In the genomic region with DNA sequence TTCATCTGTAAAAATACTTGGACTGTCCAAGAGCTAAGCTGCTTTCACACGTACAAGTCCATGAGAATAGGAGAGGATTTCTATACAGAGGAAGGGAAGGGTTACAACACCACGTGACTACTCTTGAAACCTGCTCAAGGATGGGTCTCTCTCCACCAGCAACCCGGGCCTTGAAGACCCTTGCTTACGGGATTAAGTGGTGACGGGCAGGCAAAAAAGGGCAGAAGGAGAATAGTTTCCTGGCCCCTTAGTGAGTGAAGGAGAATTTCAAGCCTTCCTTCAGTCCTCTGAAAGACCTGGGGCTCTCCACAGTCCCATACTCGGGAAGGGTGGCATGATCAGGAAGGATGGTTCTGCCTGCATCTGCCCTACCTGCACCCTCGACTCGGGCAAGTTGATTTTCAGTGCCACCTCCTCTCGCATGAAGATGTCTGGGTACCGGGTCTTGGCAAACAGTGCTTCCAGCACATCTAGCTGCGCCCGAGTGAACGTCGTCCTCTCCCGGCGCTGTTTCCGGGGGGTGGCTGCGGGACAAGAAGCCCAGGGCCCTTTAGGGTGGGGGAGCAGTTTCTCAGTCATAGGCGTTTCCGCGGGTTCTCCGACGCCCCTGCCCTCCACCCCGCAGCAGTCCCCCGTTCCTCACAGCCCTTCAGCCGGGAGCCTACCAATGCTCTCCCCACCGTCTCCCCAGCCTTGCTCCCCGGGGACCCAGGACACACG, we compare ENCODE assay signal across 17 cellular contexts. TPM values are rescaled to one million over a fixed set of nuclear protein-coding genes. Genes with fewer than 3 reads are reported as not detected.
A peak's percentile ranks its signal among the peaks of the same experiment; 100 is the strongest.
DNase-seq lines count a peak whose midpoint lies in the region; TF ChIP-seq lines count a peak whose summit lies in the region.
"Had no signal": no experiment of that assay in that cellular context is flagged by ENCODE, and none has a peak within 500 bp of the region (broad histone marks: within the 10 kb centered on the region; RNA-seq: fewer than 3 reads in every experiment).

No MANE protein-coding gene starts in this region.

- no TSS peak for BruUV-seq in A673 (replicated peaks; lab: Mats Ljungman, UMichigan)

- H3K27me3 Mint-ChIP-seq in endodermal cell (ENCODE audit: insufficient read depth): peaks cover 2% of the 10 kb centered on the region

- no peak overlapping the region for H2BK15ac ChIP-seq in mesendoderm (replicated peaks; ENCODE audit: low read depth)

- H3K36me3 Mint-ChIP-seq in endodermal cell (ENCODE audit: low read depth): peaks cover 74% of the 10 kb centered on the region

- peak overlapping the region; percentile 16 for H2BK5ac ChIP-seq in mesendoderm (ENCODE audit: low read length)

- H3K4me3 Mint-ChIP-seq in endodermal cell: peak overlapping the region; percentile 86

- H3K23ac ChIP-seq in mesendoderm (ENCODE audit: low read length): no peak overlapping the region

- H3K9me3 ChIP-seq in A673 (ENCODE audit: low read depth, low read length, poor library complexity, severe bottlenecking) (no peaks in the 10 kb centered on the region), HUES48 (ENCODE audit: control insufficient read depth, insufficient read depth, low read length) (no peaks in the 10 kb centered on the region), endodermal cell (ENCODE audit: control insufficient read depth, low read length) (no peaks in the 10 kb centered on the region)

- 3 to 4% methylated on average over 12 to 29 of the region's 29 CpGs for WGBS in endodermal cell (ENCODE audit: insufficient coverage in 1 of 2, insufficient read length in 1 of 2), 2 experiments
- no CpG with 5 or more reads among the region's 29 CpGs for WGBS in mesendoderm (ENCODE audit: extremely low coverage, insufficient coverage, low lambda C conversion rate)

- no peak overlapping the region for H4K5ac ChIP-seq in mesendoderm (ENCODE audit: low read length)

- peak overlapping the region; percentile 71 for H3K4me3 ChIP-seq in A673 (ENCODE audit: low read depth, low read length, poor library complexity, severe bottlenecking)
- H3K4me3 ChIP-seq in HUES48 (ENCODE audit: low read depth, low read length): peak overlapping the region; percentile 93
- peak overlapping the region; percentile 90 for H3K4me3 ChIP-seq in endodermal cell (ENCODE audit: low read length)
- H3K4me3 ChIP-seq in mesendoderm (ENCODE audit: low read length): peak overlapping the region; percentile 88
- H3K4me3 ChIP-seq: GM12878 had no signal

- no peak overlapping the region for H2BK120ac ChIP-seq in mesendoderm (ENCODE audit: low read depth, low read length)

- H3K4ac ChIP-seq in mesendoderm (ENCODE audit: low read depth, low read length): no peak overlapping the region

- peaks cover 25% of the 10 kb centered on the region for H3K4me1 ChIP-seq in A673 (ENCODE audit: insufficient read depth, low read length, poor library complexity, severe bottlenecking)
- peaks cover 69% of the 10 kb centered on the region for H3K4me1 ChIP-seq in HUES48 (ENCODE audit: control insufficient read depth, insufficient read depth, low read length)
- H3K4me1 ChIP-seq in endodermal cell (ENCODE audit: control insufficient read depth, insufficient read depth, low read length): no peaks in the 10 kb centered on the region
- peaks cover 13% of the 10 kb centered on the region for H3K4me1 ChIP-seq in mesendoderm (ENCODE audit: control insufficient read depth, low read depth, low read length)

- H3K36me3 ChIP-seq in A673 (ENCODE audit: insufficient read depth, low read length, poor library complexity, severe bottlenecking): peaks cover 97% of the 10 kb centered on the region
- peaks cover 42% of the 10 kb centered on the region for H3K36me3 ChIP-seq in HUES48 (ENCODE audit: control insufficient read depth, insufficient read depth, low read length)
- peaks cover 89% of the 10 kb centered on the region for H3K36me3 ChIP-seq in endodermal cell (ENCODE audit: control insufficient read depth, insufficient read depth, low read length)
- peaks cover 12% of the 10 kb centered on the region for H3K36me3 ChIP-seq in mesendoderm (ENCODE audit: control insufficient read depth, insufficient read depth, low read length)

- peak overlapping the region; percentile 97 for H3K56ac ChIP-seq in mesendoderm (ENCODE audit: low read length)

- peak overlapping the region; percentile 63 for H3K4me2 ChIP-seq in mesendoderm (ENCODE audit: low read length)

- H3K4me1 Mint-ChIP-seq in endodermal cell: peaks cover 48% of the 10 kb centered on the region

- intact Hi-C loops in A673 (cut with micrococcal nuclease; ENCODE audit: unreplicated experiment): loop anchor here (10.0 kb wide), 1 partner anchor 139 kb away; no protein-coding TSS in a partner anchor

- H3K79me1 ChIP-seq in mesendoderm (ENCODE audit: low read length): peaks cover 15% of the 10 kb centered on the region

- POLR2A ChIA-PET in A673 (lab: Charles Lee; ENCODE audit: low non-redundant PET): no interaction called here

- H3K27me3 ChIP-seq in A673 (replicated peaks; ENCODE audit: insufficient read depth, low read depth, low read length, poor library complexity): no peaks in the 10 kb centered on the region
- peaks cover 78% of the 10 kb centered on the region for H3K27me3 ChIP-seq in HUES48 (ENCODE audit: control insufficient read depth, insufficient read depth, low read length)
- H3K27me3 ChIP-seq in endodermal cell (ENCODE audit: control insufficient read depth, insufficient read depth, low read length, poor library complexity, severe bottlenecking): peaks cover 10% of the 10 kb centered on the region
- H3K27me3 ChIP-seq in mesendoderm (ENCODE audit: insufficient read depth, low read length, poor library complexity): peaks cover 2% of the 10 kb centered on the region

- no peak overlapping the region for H4K8ac ChIP-seq in mesendoderm (ENCODE audit: low read depth, low read length)

- no peak for DNase-seq in A673 (ENCODE audit: low spot score)
- peak; percentile 54 for DNase-seq in endodermal cell
- DNase-seq in mesendoderm: no peak
- no peak for DNase-seq in NOMO-1 (lab: John Stamatoyannopoulos, UW; ENCODE audit: unreplicated experiment in 2 of 2)
- DNase-seq in NAMALWA (ENCODE audit: low spot score): no peak
- DNase-seq in NCI-H2227 (lab: John Stamatoyannopoulos, UW; ENCODE audit: unreplicated experiment): no peak
- DNase-seq in occipital lobe (lab: John Stamatoyannopoulos, UW): no peak
- DNase-seq: AML-193, NCI-H1436 treated with DMSO at 0.1 percent for 48 hours, NCI-H2081 treated with DMSO at 0.1 percent for 48 hours, NCI-H2227 treated with DMSO at 0.1 percent for 48 hours, NCI-H524 treated with DMSO at 0.1 percent for 48 hours had no signal

- peak overlapping the region; percentile 97 for H3K27ac Mint-ChIP-seq in endodermal cell

- H3K27ac ChIP-seq in A673 (ENCODE audit: low read depth, low read length, poor library complexity, severe bottlenecking) (peak overlapping the region; percentile 44), HUES48 (ENCODE audit: low read depth, low read length) (peak overlapping the region; percentile 0), endodermal cell (ENCODE audit: low read depth, low read length) (no peak overlapping the region), mesendoderm (ENCODE audit: low read depth, low read length) (peak overlapping the region; percentile 5)
- H3K27ac ChIP-seq: RWPE1 had no signal

- H3K9ac ChIP-seq in HUES48 (ENCODE audit: low read depth, low read length) (peak overlapping the region; percentile 84), endodermal cell (ENCODE audit: extremely low read depth, low read length, poor library complexity, severe bottlenecking) (peak overlapping the region; percentile 98), mesendoderm (ENCODE audit: low read length) (peak overlapping the region; percentile 94)

- H3K18ac ChIP-seq in mesendoderm (ENCODE audit: low read length): peak overlapping the region; percentile 44

- H2AK5ac ChIP-seq in mesendoderm (ENCODE audit: low read length): no peak overlapping the region

- H3K9me3 Mint-ChIP-seq in endodermal cell: no peaks in the 10 kb centered on the region

- CTCF ChIA-PET in A673 (lab: Charles Lee): no interaction called here

- TF ChIP-seq CTCF in A673 (conservative IDR thresholded peaks at IDR 0.05; ENCODE audit: low read depth, low read length) (no peak), endodermal cell (conservative IDR thresholded peaks at IDR 0.05) (no peak)

- H3K79me2 ChIP-seq in mesendoderm (ENCODE audit: control insufficient read depth, insufficient read depth, low read length): peaks cover 45% of the 10 kb centered on the region

RNA-seq across cellular contexts. Expression of a gene that starts 6.3 kb away (rescaled TPM):
- 129 and 147 TPM in 2 replicates for total RNA-seq in A673 (2021)
- 100 to 1,000 TPM; 321 to 348 TPM for total RNA-seq in endodermal cell
- polyA plus RNA-seq in endodermal cell (2013, experiment 1 of 2): 103 TPM
- polyA plus RNA-seq in endodermal cell (2013, experiment 2 of 2): 110 TPM
- polyA plus RNA-seq in mesendoderm (2013, experiment 1 of 2): 74.3 TPM
- 76.2 TPM for polyA plus RNA-seq in mesendoderm (2013, experiment 2 of 2)
- not detected for total RNA-seq in occipital lobe
- total RNA-seq: GM12878, H4, SK-MEL-5 had no signal
- polyA plus RNA-seq: GM12878 had no signal

Comparison
In these comparisons a context has a peak if more than half of its experiments do, and no peak if none do; other contexts are left out.
1. RNA of a gene that starts 6.3 kb away (total RNA-seq): 321 to 348 TPM in endodermal cell and 129 to 147 TPM in A673; not detected in occipital lobe (single experiment); every median in the first group is over 100 times any median in the second.
2. Peak in every context shown above with its lines, with median percentiles within 50 percentile points of each other: H3K4me3 ChIP-seq and H3K9ac ChIP-seq.